In the genomic region with DNA sequence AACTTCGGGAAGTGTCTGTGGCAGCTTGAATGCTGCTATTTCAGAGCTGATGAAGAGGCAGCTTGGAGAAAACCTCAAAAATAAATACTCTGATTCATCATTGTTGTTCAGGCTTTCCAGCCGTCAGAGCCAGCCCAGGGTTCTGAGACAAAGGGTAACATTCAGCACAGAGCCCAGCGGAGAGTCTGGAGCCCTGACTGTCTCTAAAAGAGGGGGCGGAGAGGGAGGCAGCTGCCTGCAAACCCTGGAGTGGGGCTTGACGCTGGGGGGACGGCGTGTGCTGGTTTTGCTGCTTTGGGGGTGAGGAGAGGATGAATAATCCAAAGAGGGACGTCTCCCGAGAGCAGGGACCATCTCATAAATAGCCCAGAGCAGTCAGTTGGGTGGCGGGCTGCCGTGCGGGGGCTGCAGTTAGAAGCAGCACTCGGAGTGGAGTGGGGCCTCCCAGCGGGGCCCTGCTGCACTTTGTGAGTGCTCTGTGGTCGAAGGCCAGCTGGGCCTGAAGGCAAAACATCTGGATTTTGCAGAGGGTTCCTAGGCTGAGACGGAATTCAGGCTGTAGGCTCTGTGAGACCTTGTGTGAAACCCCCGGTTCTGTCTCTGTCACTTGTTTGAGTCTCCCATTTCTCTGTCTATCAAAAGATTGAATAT, we compare ENCODE assay signal across 8 cellular contexts.
DNase-seq lines count a peak whose midpoint lies in the region; ATAC-seq and TF ChIP-seq lines count a peak whose summit lies in the region.

No MANE protein-coding gene starts in this region.

- TF ChIP-seq POLR2A in heart left ventricle (IDR thresholded peaks at IDR 0.05), result no peak

- TF ChIP-seq CTCF in WI38 (IDR thresholded peaks at IDR 0.05; ENCODE audit: low read depth, low read length) (no peak), heart left ventricle (IDR thresholded peaks at IDR 0.05) (no peak), GM20000 (IDR thresholded peaks at IDR 0.05; ENCODE audit: extremely low read depth, missing control alignments) (no peak)

- H3K27ac ChIP-seq in heart left ventricle, result peak overlapping the region in 11 of 12 donors; percentile 9 to 74 (median 45)

- DNase-seq in G401 (ENCODE audit: low spot score) (peak; percentile 48), heart left ventricle (peak; percentile 50 to 69 (median 61)), retina (peak; percentile 84), GM20000 (ENCODE audit: low spot score) (no peak)
- DNase-seq in stimulated activated CD4-positive, alpha-beta T cell treated with anti-CD3 and anti-CD28 coated beads, Interleukin-4, amount 100 ng/mL, for 1 hour, result no peak

- intact Hi-C loops in heart left ventricle (cut with DNase I), result no loop called here

- no peaks in the 10 kb centered on the region for H3K27me3 ChIP-seq in heart left ventricle

- H3K4me3 ChIP-seq in WI38 (ENCODE audit: low read depth, low read length), result peak overlapping the region; percentile 41
- H3K4me3 ChIP-seq in heart left ventricle, result peak overlapping the region in 1 of 12 donors; percentile 20

- 60 to 73% (median 65%) methylated on average over 17 of the region's 17 CpGs for WGBS in heart left ventricle, 4 donors

- peaks cover 0 to 33% (median 19%) of the 10 kb centered on the region in 12 donors for H3K4me1 ChIP-seq in heart left ventricle

- in situ Hi-C loops in G401 (cut with HindIII; ENCODE audit: low sequenced_read_pairs), result no loop called here

- H3K9me3 ChIP-seq in heart left ventricle, result peaks cover 0 to 4% (median 0%) of the 10 kb centered on the region in 12 donors

- peak; percentile 48 to 96 (median 89) for ATAC-seq in heart left ventricle
- no peak for ATAC-seq in GM19324 (IDR thresholded peaks at IDR 0.05; ENCODE audit: low FRiP score, unreplicated experiment)
- ATAC-seq in HG03039 (IDR thresholded peaks at IDR 0.05; ENCODE audit: unreplicated experiment), result no peak

- H3K36me3 ChIP-seq in heart left ventricle, result no peaks in the 10 kb centered on the region

Comparison
In these comparisons a context has a peak if more than half of its experiments do, and no peak if none do; other contexts are left out.
1. DNase-seq: peak in G401 (single experiment), heart left ventricle (5 of 5) and retina (single experiment); none in GM20000 (single experiment) and stimulated activated CD4-positive, alpha-beta T cell treated with anti-CD3 and anti-CD28 coated beads, Interleukin-4, amount 100 ng/mL, for 1 hour (single experiment).
2. ATAC-seq: peak in heart left ventricle (4 of 4); none in GM19324 (single experiment) and HG03039 (single experiment).